25 cellular contexts compared by ENCODE assay signal in the genomic region with DNA sequence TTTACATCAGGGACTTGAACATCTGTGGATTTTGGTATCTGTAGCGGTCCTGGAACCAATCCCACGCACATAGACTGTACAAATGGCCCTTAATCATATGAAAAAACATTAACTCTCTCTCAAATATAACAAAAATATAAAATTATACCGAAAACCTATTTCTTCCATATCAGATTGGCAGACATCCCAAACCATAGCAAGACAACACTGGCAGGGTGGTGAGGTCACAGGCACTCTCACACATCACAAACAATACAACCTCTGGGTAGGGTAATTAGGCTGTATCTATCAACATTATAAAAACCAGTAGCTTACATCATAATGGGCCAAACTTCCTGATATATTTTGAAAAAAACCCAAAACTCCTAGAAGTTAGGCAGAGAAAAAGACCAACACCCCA. TPM values are rescaled to one million over a fixed set of nuclear protein-coding genes. Genes with fewer than 3 reads are reported as not detected.
"Had no signal": no experiment of that assay in that cellular context is flagged by ENCODE, and none has a peak within 500 bp of the region (broad histone marks: within the 10 kb centered on the region; RNA-seq: fewer than 3 reads in every experiment).

No MANE protein-coding gene starts in this region.

- H3K27me3 ChIP-seq: MG63 had no signal

- ATAC-seq: HepG2, Panc1, PC-3 had no signal

- H3K9me3 ChIP-seq: MG63 had no signal

- H3K27ac ChIP-seq: RWPE1 had no signal

- H3K4me3 ChIP-seq: MG63 had no signal

- DNase-seq: IMR-90; Karpas-422; KG1; MG63; NCI-H1092; NCI-H1105 treated with DMSO at 0.1 percent for 48 hours; NCI-H1417 treated with DMSO at 0.1 percent for 48 hours; NCI-H146; NCI-H1694 treated with DMSO at 0.1 percent for 48 hours; NCI-H1930; NCI-H2081; NCI-H2107; NCI-H2227 treated with DMSO at 0.1 percent for 48 hours; NCI-H524; NCI-H526 treated with DMSO at 0.1 percent for 48 hours; NCI-H748 treated with DMSO at 0.1 percent for 48 hours; NK-92 treated with Interleukin-12 subunit alpha and Interleukin-12 subunit beta, amount 100 ng/mL, for 24 hours; PC-3; SHP77 had no signal

- H3K36me3 ChIP-seq: MG63 had no signal

RNA-seq across cellular contexts. Expression of a gene that starts 40.9 kb away (rescaled TPM):
- total RNA-seq: IMR-90, NCI-H460, OCI-LY7, SK-MEL-5 had no signal
- polyA plus RNA-seq: IMR-90 had no signal
